In genomic region chrX:73943900-73944581, GRCh38 we compare ENCODE assay signal across 7 cellular contexts.
A peak's percentile ranks its signal among the peaks of the same experiment; 100 is the strongest.
DNase-seq lines count a peak whose midpoint lies in the region; ATAC-seq, FAIRE-seq and TF ChIP-seq lines count a peak whose summit lies in the region.

No MANE protein-coding gene starts in this region.

- WGBS in GM12878 (ENCODE audit: insufficient coverage, insufficient replicate concordance, low lambda C conversion rate, missing lambda C conversion rate): 2% methylated on average over 35 of the region's 35 CpGs

- peak; percentile 98 for ATAC-seq in GM18508 (IDR thresholded peaks at IDR 0.05; ENCODE audit: insufficient read depth, unreplicated experiment)
- peak; percentile 97 for ATAC-seq in HG02973 (IDR thresholded peaks at IDR 0.05; ENCODE audit: unreplicated experiment)
- ATAC-seq in GM12878: peak; percentile 98
- ATAC-seq in sciatic nerve: peak; percentile 99

- H3K27ac ChIP-seq in GM12878 (ENCODE audit: control insufficient read depth, insufficient read depth): peak overlapping the region; percentile 87

- H3K27me3 ChIP-seq in GM12878 (replicated peaks in 1 of 2; ENCODE audit: control insufficient read depth in 2 of 2, insufficient read depth in 2 of 2, low read length in 1 of 2): no peaks in the 10 kb centered on the region

- 0 out of 2 replicates have a peak, but pooled peaks cover 3% of the 10 kb centered on the region for H3K4me1 ChIP-seq in GM12878 (ENCODE audit: control insufficient read depth, insufficient read depth, low read length)

- FAIRE-seq in GM12878 (lab: Jason Lieb, UNC): peak; percentile 91

- RAD21 ChIA-PET in GM12878 (lab: Charles Lee; ENCODE audit: unreplicated experiment): no interaction called here

- in situ Hi-C loops in GM12878 (cut with MboI): no loop called here

- TF ChIP-seq RAD21 in GM12878 (IDR thresholded peaks at IDR 0.05; ENCODE audit: insufficient read depth, low read depth, low read length): no peak

- no TSS peak for BruUV-seq in GM12878 (replicated peaks; lab: Mats Ljungman, UMichigan)

- SMC1A ChIA-PET in GM12878 (lab: Charles Lee; ENCODE audit: uncharacterized antibody, unreplicated experiment): interaction anchor here (0.8 to 2.1 kb wide), 6 partner anchors 24 to 348 kb away, joined by 3 to 8 read pairs (median 4); no protein-coding TSS in a partner anchor

- DNase-seq in NCI-H1930 (lab: John Stamatoyannopoulos, UW) (peak; percentile 45 to 57), T1000 (lab: John Stamatoyannopoulos, UW) (peak; percentile 67), GM12878 (ENCODE audit: low read depth, low spot score) (peak; percentile 64), iPS DF 19.7 (ENCODE audit: low read depth, low spot score) (peak; percentile 28), sciatic nerve (ENCODE audit: low spot score) (peak; percentile 93)

- TF ChIP-seq POLR2A in GM12878 (IDR thresholded peaks at IDR 0.05; ENCODE audit: low read depth, low read length): peak; percentile 95

- H2AFZ ChIP-seq in GM12878 (ENCODE audit: control insufficient read depth, low read depth, low read length): peak overlapping the region; percentile 98

- H3K9ac ChIP-seq in GM12878 (ENCODE audit: control insufficient read depth, insufficient read depth, low read length): peak overlapping the region; percentile 95

- no peaks in the 10 kb centered on the region for H4K20me1 ChIP-seq in GM12878 (ENCODE audit: control insufficient read depth, insufficient read depth)

- TF ChIP-seq CTCF in GM12878 (IDR thresholded peaks at IDR 0.05 in 2 of 3, conservative IDR thresholded peaks at IDR 0.05 in 1 of 3; ENCODE audit: control insufficient read depth in 2 of 3, extremely low read depth in 1 of 3, insufficient read depth in 1 of 3, low read depth in 3 of 3, low read length in 3 of 3): no peak

- peak overlapping the region; percentile 96 for H3K4me2 ChIP-seq in GM12878 (ENCODE audit: control insufficient read depth, insufficient read depth)

- H3K9me3 ChIP-seq in GM12878 (replicated peaks; ENCODE audit: control insufficient read depth, insufficient read depth, low read length): peaks cover 2% of the 10 kb centered on the region; the same call in 2 of the 3 replicates

- peak in 1 of 2 experiments; percentile 58; a peak in 3 of 4 replicates for TF ChIP-seq EP300 in GM12878 (IDR thresholded peaks at IDR 0.05; ENCODE audit: borderline replicate concordance in 1 of 2, control insufficient read depth in 1 of 2, low read depth in 2 of 2, low read length in 2 of 2)

- H3K36me3 ChIP-seq in GM12878 (ENCODE audit: control insufficient read depth in 2 of 2, insufficient read depth in 2 of 2, low read length in 1 of 2): peaks cover 0 to 5% of the 10 kb centered on the region in 2 experiments; a peak in 1 of 4 replicates

- CTCF ChIA-PET in GM12878 (lab: Yijun Ruan, JAX): interaction anchor here (0.9 to 1.2 kb wide), 3 partner anchors 33 to 89 kb away, joined by 4 read pairs; no protein-coding TSS in a partner anchor

- H3K79me2 ChIP-seq in GM12878 (ENCODE audit: control insufficient read depth, insufficient read depth, low read length): peaks cover 29% of the 10 kb centered on the region

- POLR2A ChIA-PET in GM12878 (lab: Charles Lee): interaction anchor here (0.6 kb wide), 1 partner anchor 74 kb away, joined by 3 read pairs; no protein-coding TSS in a partner anchor

- intact Hi-C loops in GM12878 (cut with micrococcal nuclease; ENCODE audit: unreplicated experiment) (loop anchor here (1.0 to 5.0 kb wide), 3 partner anchors 33 to 93 kb away; no protein-coding TSS in a partner anchor), sciatic nerve (cut with DNase I) (no loop called here)

- peak overlapping the region; percentile 79 for H3K4me3 ChIP-seq in GM12878

TF ChIP-seq in GM12878, 131 proteins besides CTCF, POLR2A, EP300 and RAD21 (continues in another document):
- TF ChIP-seq BCL3 (IDR thresholded peaks at IDR 0.05; ENCODE audit: borderline replicate concordance, insufficient read depth, low read depth, low read length, poor library complexity, severe bottlenecking) (peak; percentile 52), RB1 (IDR thresholded peaks at IDR 0.05; ENCODE audit: borderline replicate concordance) (peak; percentile 96; the same call in 1 of the 2 replicates), IKZF1 (conservative IDR thresholded peaks at IDR 0.05) (peak; percentile 95), HSF1 (IDR thresholded peaks at IDR 0.05; ENCODE audit: low read depth, low read length) (peak; percentile 46; the same call in 1 of the 2 replicates), ZNF622 (IDR thresholded peaks at IDR 0.05) (no peak), USF1 (IDR thresholded peaks at IDR 0.05; ENCODE audit: borderline replicate concordance, extremely low read length, insufficient read depth, low read depth, low read length) (peak; percentile 48), BCLAF1 (IDR thresholded peaks at IDR 0.05) (0 out of 2 replicates have a peak, but pooled peaks have one; percentile 26), SMAD1 (IDR thresholded peaks at IDR 0.05; ENCODE audit: low read depth, partially characterized antibody) (no peak), MYB (IDR thresholded peaks at IDR 0.05; ENCODE audit: borderline replicate concordance, low read depth, low read length) (peak; percentile 82; the same call in 1 of the 2 replicates), IRF4 (IDR thresholded peaks at IDR 0.05; ENCODE audit: low read depth, low read length) (peak; percentile 81), ZNF24 (IDR thresholded peaks at IDR 0.05) (peak; percentile 89), FOXK2 (IDR thresholded peaks at IDR 0.05) (no peak), RBBP5 (conservative IDR thresholded peaks at IDR 0.05) (no peak), PAX5 (IDR thresholded peaks at IDR 0.05; ENCODE audit: borderline replicate concordance, low read depth, low read length) (peak; percentile 77; the same call in 1 of the 2 replicates), FOS (IDR thresholded peaks at IDR 0.05; ENCODE audit: borderline replicate concordance, extremely low read depth, insufficient read length) (no peak), SUPT20H (IDR thresholded peaks at IDR 0.05; ENCODE audit: borderline replicate concordance, control insufficient read depth, low read depth, low read length) (no peak), E2F4 (IDR thresholded peaks at IDR 0.05; ENCODE audit: low read depth, low read length) (no peak)

Comparison
In these comparisons a context has a peak if more than half of its experiments do, and no peak if none do; other contexts are left out.
1. Peak in every context shown above with its lines: DNase-seq, ATAC-seq, H3K4me3 ChIP-seq and H3K27ac ChIP-seq.
2. DNase-seq: peak in every context shown above with its lines; median percentile 93 in sciatic nerve; 67 in T1000; 64 in GM12878; 51 in NCI-H1930; 28 in iPS DF 19.7.